13 cellular contexts compared by ENCODE assay signal in genomic region chr1:168467452-168467851, GRCh38.
DNase-seq lines count a peak whose midpoint lies in the region; ATAC-seq and TF ChIP-seq lines count a peak whose summit lies in the region.
"Had no signal": no experiment of that assay in that cellular context is flagged by ENCODE, and none has a peak within 500 bp of the region (broad histone marks: within the 10 kb centered on the region; RNA-seq: fewer than 3 reads in every experiment).

No MANE protein-coding gene starts in this region.

- ATAC-seq in HG02610 (IDR thresholded peaks at IDR 0.05; ENCODE audit: unreplicated experiment) (peak; percentile 24), natural killer cell (peak; percentile 29 to 67 (median 52)), GM21825 (IDR thresholded peaks at IDR 0.05; ENCODE audit: unreplicated experiment) (no peak)

- H3K4me3 Mint-ChIP-seq in natural killer cell: peak overlapping the region; percentile 84

- intact Hi-C loops in natural killer cell (cut with micrococcal nuclease): loop anchor here (2.0 to 5.0 kb wide), 3 partner anchors 45 to 70 kb away; no protein-coding TSS in a partner anchor

- peaks cover 75 to 82% of the 10 kb centered on the region in 2 donors for H3K4me1 Mint-ChIP-seq in natural killer cell

- H3K27me3 Mint-ChIP-seq in natural killer cell (ENCODE audit: low read depth in 2 of 2): no peaks in the 10 kb centered on the region

- TF ChIP-seq CTCF in VCaP (conservative IDR thresholded peaks at IDR 0.05) (no peak), natural killer cell (IDR thresholded peaks at IDR 0.05) (no peak)

- peak overlapping the region; percentile 74 to 90 for H3K27ac Mint-ChIP-seq in natural killer cell

- no peaks in the 10 kb centered on the region for H3K36me3 Mint-ChIP-seq in natural killer cell

- peak overlapping the region; percentile 78 for H3K27ac ChIP-seq in VCaP
- H3K27ac ChIP-seq: 22Rv1 had no signal

- H3K9me3 Mint-ChIP-seq in natural killer cell: no peaks in the 10 kb centered on the region

- peak; percentile 44 for DNase-seq in DMS53 (lab: John Stamatoyannopoulos, UW)
- no peak for DNase-seq in DMS53 treated with DMSO at 0.1 percent for 48 hours (lab: John Stamatoyannopoulos, UW; ENCODE audit: unreplicated experiment)
- no peak for DNase-seq in natural killer cell
- no peak for DNase-seq in NOMO-1 treated with dmso at 0.1 percent for 144 hours (lab: John Stamatoyannopoulos, UW; ENCODE audit: unreplicated experiment)
- DNase-seq in NCI-H2227 treated with DMSO at 0.1 percent for 48 hours (lab: John Stamatoyannopoulos, UW): no peak
- DNase-seq: cerebellar nuclear complex, DMS79, IMR-90, NCI-H187 treated with DMSO at 0.1 percent for 48 hours had no signal
